ENCODE assay signal across 10 cellular contexts in genomic region chr15:39312984-39313383, GRCh38.
DNase-seq lines count a peak whose midpoint lies in the region; ATAC-seq, FAIRE-seq and TF ChIP-seq lines count a peak whose summit lies in the region.
"Had no signal": no experiment of that assay in that cellular context is flagged by ENCODE, and none has a peak within 500 bp of the region (broad histone marks: within the 10 kb centered on the region; RNA-seq: fewer than 3 reads in every experiment).

No MANE protein-coding gene starts in this region.

- H3K36me3 ChIP-seq in pancreas (no peaks in the 10 kb centered on the region), kidney (ENCODE audit: control insufficient read depth in 1 of 2, insufficient read depth in 2 of 2, low read length in 2 of 2) (no peaks in the 10 kb centered on the region)
- H3K36me3 ChIP-seq: tibial artery had no signal

- DNase-seq in NCI-H748 (lab: John Stamatoyannopoulos, UW; ENCODE audit: unreplicated experiment) (peak; percentile 14), NCI-H748 treated with DMSO at 0.1 percent for 48 hours (lab: John Stamatoyannopoulos, UW) (no peak), amniotic epithelial cell (ENCODE audit: low read depth) (peak; percentile 25), pancreas (peak in 2 of 6 donors; percentile 4 to 33), globus pallidus (ENCODE audit: low spot score) (no peak), kidney (no peak)
- no peak for DNase-seq in activated effector memory CD4-positive, alpha-beta T cell treated with anti-CD3 and anti-CD28 coated beads, Interleukin-2, amount 50 U/mL, for 16 hours
- DNase-seq: effector memory CD8-positive, alpha-beta T cell had no signal

- peak; percentile 50 for ATAC-seq in HG03378 (IDR thresholded peaks at IDR 0.05; ENCODE audit: unreplicated experiment)
- peak in 3 of 4 donors; percentile 90 to 97 (median 92) for ATAC-seq in pancreas
- ATAC-seq: effector memory CD8-positive, alpha-beta T cell had no signal

- no peaks in the 10 kb centered on the region for H3K9me3 ChIP-seq in pancreas
- H3K9me3 ChIP-seq in kidney (ENCODE audit: control insufficient read depth in 1 of 2, low read length in 2 of 2): no peaks in the 10 kb centered on the region
- H3K9me3 ChIP-seq: tibial artery had no signal

- no peak overlapping the region for H3K9ac ChIP-seq in kidney (ENCODE audit: low read length in 2 of 2)

- H3K4me1 ChIP-seq in pancreas (peaks cover 0 to 7% (median 0%) of the 10 kb centered on the region in 3 donors), kidney (ENCODE audit: control insufficient read depth in 1 of 2, insufficient read depth in 1 of 2, low read depth in 1 of 2, low read length in 2 of 2) (no peaks in the 10 kb centered on the region)

- no peaks in the 10 kb centered on the region for H3K27me3 ChIP-seq in pancreas
- H3K27me3 ChIP-seq: tibial artery had no signal

- no peak for FAIRE-seq in pancreas (lab: Jason Lieb, UNC)
- no peak for FAIRE-seq in kidney (lab: Jason Lieb, UNC)

- H3K27ac ChIP-seq in pancreas (no peak overlapping the region), kidney (ENCODE audit: low read depth in 2 of 2, low read length in 2 of 2) (no peak overlapping the region)
- H3K27ac ChIP-seq: tibial artery had no signal

- H3K4me3 ChIP-seq in pancreas (no peak overlapping the region), kidney (ENCODE audit: low read length in 2 of 2) (no peak overlapping the region)
- H3K4me3 ChIP-seq: tibial artery had no signal

- intact Hi-C loops in pancreas (cut with DNase I) (no loop called here), kidney (cut with DNase I) (no loop called here)

- 67 to 69% methylated on average over 3 of the region's 3 CpGs for WGBS in pancreas, 2 donors

- TF ChIP-seq CTCF in pancreas (IDR thresholded peaks at IDR 0.05) (no peak), kidney (IDR thresholded peaks at IDR 0.05; ENCODE audit: borderline replicate concordance, extremely low read depth, insufficient read depth) (no peak)

Comparison
In these comparisons a context has a peak if more than half of its experiments do, and no peak if none do; other contexts are left out.
1. DNase-seq: peak in NCI-H748 (single experiment) and amniotic epithelial cell (single experiment); none in NCI-H748 treated with DMSO at 0.1 percent for 48 hours (single experiment), activated effector memory CD4-positive, alpha-beta T cell treated with anti-CD3 and anti-CD28 coated beads, Interleukin-2, amount 50 U/mL, for 16 hours (single experiment), globus pallidus (single experiment) and kidney (single experiment).